ENCODE assay signal across 8 cellular contexts in the genomic region with DNA sequence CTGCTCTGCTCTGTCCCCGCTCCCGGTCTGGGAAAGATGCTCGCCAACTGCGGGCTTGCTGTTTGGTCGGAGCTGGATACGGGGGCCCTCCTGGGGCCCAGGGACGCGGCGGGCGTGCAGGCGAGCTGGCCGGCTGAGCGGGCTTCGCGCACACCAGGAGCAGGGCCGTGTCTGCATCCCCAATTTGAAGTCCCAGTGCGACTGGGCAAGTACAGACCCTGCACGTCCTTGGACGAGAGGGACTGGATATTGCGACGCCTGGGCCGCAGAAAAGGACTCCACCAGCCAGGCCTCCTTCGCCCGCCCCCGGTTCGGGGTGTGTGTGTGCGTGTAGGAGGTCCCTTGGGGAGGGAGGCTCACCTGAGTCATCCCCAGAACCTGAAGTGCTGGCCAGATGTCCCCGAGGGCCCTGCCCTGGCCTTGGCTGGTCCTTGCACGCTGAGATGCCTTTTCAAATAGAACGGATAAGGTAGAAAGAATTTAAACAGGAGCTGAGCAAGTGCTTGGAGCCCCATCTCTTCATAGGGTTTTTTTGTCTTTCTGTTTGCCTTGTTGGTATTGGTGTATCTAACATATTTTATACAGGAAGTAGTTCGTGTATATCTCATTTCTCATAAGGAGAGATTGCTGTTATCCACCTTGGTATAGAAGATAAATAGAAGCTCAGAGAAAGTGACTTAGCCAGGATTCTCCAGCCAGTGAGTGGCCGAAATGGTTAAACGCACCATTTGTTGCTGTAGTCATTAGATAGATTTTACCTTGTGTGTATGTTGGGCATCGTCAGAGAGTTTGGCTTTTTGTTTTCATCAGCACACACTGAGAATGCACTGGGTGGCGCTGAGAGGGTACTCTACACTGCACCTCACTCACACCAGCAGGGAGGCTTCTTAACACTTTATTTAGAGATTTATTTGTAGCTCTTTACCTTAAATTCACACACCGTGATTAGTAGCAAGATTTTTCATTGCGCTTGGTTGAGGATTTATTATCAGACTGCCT.
DNase-seq lines count a peak whose midpoint lies in the region; ATAC-seq and TF ChIP-seq lines count a peak whose summit lies in the region.

No MANE protein-coding gene starts in this region.

- H2AFZ ChIP-seq in ACC112 (ENCODE audit: low read length, unreplicated experiment) (peak overlapping the region; percentile 33), OCI-LY3 (ENCODE audit: low read depth, low read length) (no peak overlapping the region)

- H3K9ac ChIP-seq in OCI-LY3 (ENCODE audit: low read length), result peak overlapping the region; percentile 79
- peak overlapping the region; percentile 93 for H3K9ac ChIP-seq in adipocyte (ENCODE audit: low read length)

- H3K79me2 ChIP-seq in ACC112 (ENCODE audit: control insufficient read depth, insufficient read depth, low read length, unreplicated experiment) (peaks cover 57% of the 10 kb centered on the region), OCI-LY3 (ENCODE audit: low read length) (peaks cover 60% of the 10 kb centered on the region)

- DNase-seq in GM13977 (ENCODE audit: low spot score), result peak; percentile 81
- DNase-seq in adipocyte (ENCODE audit: low read depth), result peak; percentile 73
- peak in 2 of 3 donors; percentile 34 for DNase-seq in stimulated activated CD4-positive, alpha-beta T cell treated with anti-CD3 and anti-CD28 coated beads, Interleukin-12 subunit alpha, Interleukin-12 subunit beta, amount 100 ng/mL, for 48 hours (ENCODE audit: low read depth in 2 of 3, low spot score in 1 of 3)
- no peak for DNase-seq in SKM-1 treated with dmso at 0.1 percent for 144 hours (lab: John Stamatoyannopoulos, UW; ENCODE audit: unreplicated experiment)

- H3K4me3 ChIP-seq in ACC112 (ENCODE audit: low read depth, low read length), result peak overlapping the region; percentile 90
- H3K4me3 ChIP-seq in OCI-LY3 (ENCODE audit: low read length), result peak overlapping the region; percentile 93
- H3K4me3 ChIP-seq in adipocyte (ENCODE audit: low read length), result peak overlapping the region; percentile 93
- peak overlapping the region; percentile 89 for H3K4me3 ChIP-seq in iPS-18c (ENCODE audit: insufficient read depth, low read depth, low read length)

- TF ChIP-seq CTCF in GM13977 (IDR thresholded peaks at IDR 0.05; ENCODE audit: extremely low read depth, insufficient read depth, missing control alignments) (peak; percentile 4), OCI-LY3 (IDR thresholded peaks at IDR 0.05; ENCODE audit: low read depth, low read length) (peak; percentile 59)

- peaks cover 15% of the 10 kb centered on the region for H3K4me1 ChIP-seq in ACC112 (ENCODE audit: control insufficient read depth, insufficient read depth, low read length, unreplicated experiment)
- peaks cover 25% of the 10 kb centered on the region for H3K4me1 ChIP-seq in OCI-LY3 (ENCODE audit: low read length)
- peaks cover 35% of the 10 kb centered on the region for H3K4me1 ChIP-seq in adipocyte (ENCODE audit: control insufficient read depth, insufficient read depth, low read length)

- peak overlapping the region; percentile 93 for H3K4me2 ChIP-seq in OCI-LY3 (ENCODE audit: low read length)

- H3K9me3 ChIP-seq in OCI-LY3 (ENCODE audit: insufficient read depth, low read length) (no peaks in the 10 kb centered on the region), adipocyte (ENCODE audit: control insufficient read depth, low read length) (no peaks in the 10 kb centered on the region), iPS-18c (ENCODE audit: control insufficient read depth, insufficient read depth, low read length) (peaks cover 4% of the 10 kb centered on the region)

- H3K27me3 ChIP-seq in ACC112 (ENCODE audit: insufficient read depth, low read length) (no peaks in the 10 kb centered on the region), OCI-LY3 (ENCODE audit: low read depth, low read length) (no peaks in the 10 kb centered on the region), adipocyte (replicated peaks; ENCODE audit: control insufficient read depth, insufficient read depth, low read length) (no peaks in the 10 kb centered on the region)

- peak; percentile 49 for ATAC-seq in HG02852 (IDR thresholded peaks at IDR 0.05; ENCODE audit: unreplicated experiment)

- no peaks in the 10 kb centered on the region for H3K36me3 ChIP-seq in ACC112 (ENCODE audit: insufficient read depth, low read length)
- H3K36me3 ChIP-seq in OCI-LY3 (replicated peaks; ENCODE audit: low read depth, low read length), result no peaks in the 10 kb centered on the region
- no peaks in the 10 kb centered on the region for H3K36me3 ChIP-seq in adipocyte (ENCODE audit: control insufficient read depth, insufficient read depth, low read length, severe bottlenecking)

- in situ Hi-C loops in GM13977 (cut with MboI; ENCODE audit: low pct_unique_long_range_greater_than_20kb, low sequenced_read_pairs, unreplicated experiment), result loop anchor here (25.0 kb wide), 1 partner anchor 196 kb away; no protein-coding TSS in a partner anchor

- H3K27ac ChIP-seq in ACC112 (ENCODE audit: low read depth, low read length) (peak overlapping the region; percentile 84), OCI-LY3 (ENCODE audit: low read length) (peak overlapping the region; percentile 37)

- H4K20me1 ChIP-seq in OCI-LY3 (ENCODE audit: insufficient read depth, low read length), result peaks cover 37% of the 10 kb centered on the region
